In the genomic region with DNA sequence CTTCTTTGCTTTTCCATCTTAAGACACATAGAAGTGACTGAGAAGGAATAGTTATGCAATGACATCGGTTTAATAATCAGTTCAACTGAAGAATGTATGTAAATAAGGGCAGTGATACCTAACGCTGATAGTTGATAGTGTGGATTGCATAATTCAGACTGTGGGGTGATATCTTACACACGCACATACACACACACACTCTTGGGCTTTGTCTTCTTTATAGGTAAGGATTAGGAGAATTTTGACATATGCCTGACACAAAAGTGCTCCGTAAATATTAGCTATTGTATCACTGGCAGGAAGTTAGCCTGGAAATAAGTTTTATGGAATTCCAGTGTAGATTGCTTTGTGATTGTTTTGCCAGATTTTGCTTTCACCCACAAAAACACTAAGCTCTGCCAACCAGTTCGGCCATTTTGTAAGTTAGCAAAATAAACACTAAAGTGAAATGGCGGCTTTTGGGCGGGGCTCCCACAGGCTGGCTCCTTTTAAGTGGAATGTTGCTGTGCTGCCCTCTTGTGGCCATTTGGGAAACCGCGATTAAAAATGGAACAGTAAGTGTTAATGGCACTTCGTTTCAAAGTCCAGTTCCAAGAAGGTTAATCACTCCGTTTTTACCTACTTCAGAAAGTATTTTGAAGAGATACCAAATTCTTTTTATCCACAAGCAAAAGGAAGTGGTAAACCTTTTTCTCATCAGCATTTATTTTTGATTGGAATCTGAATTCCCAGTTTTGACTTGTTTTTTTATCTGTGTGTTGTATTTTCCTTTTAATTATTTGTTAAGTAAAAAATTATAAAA, we compare ENCODE assay signal across 1 cellular context.
A peak's percentile ranks its signal among the peaks of the same experiment; 100 is the strongest.
TF ChIP-seq lines count a peak whose summit lies in the region.

No MANE protein-coding gene starts in this region.

TF ChIP-seq in H1, 55 proteins besides CTCF, POLR2A, EP300 and RAD21 (continued from another document):
- TF ChIP-seq YY1 (IDR thresholded peaks at IDR 0.05; ENCODE audit: low read depth, low read length): peak; percentile 100
- TF ChIP-seq JUND (IDR thresholded peaks at IDR 0.05; ENCODE audit: low read length): peak; percentile 33; the same call in 1 of the 2 replicates
- no peak; the same call in 1 of the 2 replicates for TF ChIP-seq CEBPB (IDR thresholded peaks at IDR 0.05; ENCODE audit: low read depth, low read length)
- TF ChIP-seq, protein P1, sequence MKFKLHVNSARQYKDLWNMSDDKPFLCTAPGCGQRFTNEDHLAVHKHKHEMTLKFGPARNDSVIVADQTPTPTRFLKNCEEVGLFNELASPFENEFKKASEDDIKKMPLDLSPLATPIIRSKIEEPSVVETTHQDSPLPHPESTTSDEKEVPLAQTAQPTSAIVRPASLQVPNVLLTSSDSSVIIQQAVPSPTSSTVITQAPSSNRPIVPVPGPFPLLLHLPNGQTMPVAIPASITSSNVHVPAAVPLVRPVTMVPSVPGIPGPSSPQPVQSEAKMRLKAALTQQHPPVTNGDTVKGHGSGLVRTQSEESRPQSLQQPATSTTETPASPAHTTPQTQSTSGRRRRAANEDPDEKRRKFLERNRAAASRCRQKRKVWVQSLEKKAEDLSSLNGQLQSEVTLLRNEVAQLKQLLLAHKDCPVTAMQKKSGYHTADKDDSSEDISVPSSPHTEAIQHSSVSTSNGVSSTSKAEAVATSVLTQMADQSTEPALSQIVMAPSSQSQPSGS (IDR thresholded peaks at IDR 0.05; ENCODE audit: low read length): peak; percentile 83; the same call in 1 of the 2 replicates
